In the genomic region with DNA sequence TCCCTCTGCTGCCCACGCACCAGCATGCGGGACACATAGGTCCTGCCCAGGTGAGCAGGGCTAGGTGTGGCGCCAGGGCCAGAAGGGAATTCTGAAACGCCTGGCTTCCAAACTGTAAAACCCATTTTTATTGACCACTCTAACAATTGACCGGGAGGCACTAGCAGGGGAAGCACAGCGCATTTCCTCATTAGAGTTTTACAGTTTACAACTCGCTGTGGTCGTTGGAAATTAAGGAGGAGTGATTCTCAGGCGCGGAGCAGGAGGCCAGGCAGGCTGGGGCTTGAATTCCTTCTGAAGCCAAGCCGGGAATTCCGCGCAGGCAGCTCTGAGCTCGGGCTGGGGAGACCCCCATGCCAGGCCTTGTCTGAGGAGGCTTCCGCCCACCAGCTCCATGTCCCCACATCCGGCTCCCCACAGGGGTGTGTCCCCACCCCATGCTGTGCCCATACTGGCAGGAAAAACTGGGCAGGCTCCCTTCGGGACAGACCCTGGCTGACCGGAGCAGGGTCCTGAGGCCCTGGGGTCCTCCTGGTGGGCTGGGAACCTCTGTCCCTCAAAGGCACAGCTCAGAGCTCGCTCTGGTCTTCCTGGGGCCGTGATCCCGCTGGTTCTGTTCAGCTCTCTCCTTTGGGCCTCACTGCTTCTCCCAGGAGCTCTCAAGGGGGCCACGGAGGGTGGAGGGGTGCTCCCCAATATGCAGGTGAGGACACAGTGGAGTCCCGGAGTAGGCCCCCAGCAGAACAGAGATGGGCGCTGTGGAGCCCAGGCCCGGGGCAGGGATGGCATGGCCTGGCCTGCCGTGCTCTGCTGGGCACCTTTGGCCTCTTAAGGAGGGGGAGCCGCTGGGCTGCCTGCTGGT, we compare ENCODE assay signal across 9 cellular contexts. TPM values are rescaled to one million over a fixed set of nuclear protein-coding genes. Genes with fewer than 3 reads are reported as not detected.
DNase-seq lines count a peak whose midpoint lies in the region; ATAC-seq, FAIRE-seq and TF ChIP-seq lines count a peak whose summit lies in the region.
"Had no signal": no experiment of that assay in that cellular context is flagged by ENCODE, and none has a peak within 500 bp of the region (broad histone marks: within the 10 kb centered on the region; RNA-seq: fewer than 3 reads in every experiment).

No MANE protein-coding gene starts in this region.

- peak overlapping the region in 1 of 2 donors; percentile 85 for H3K27ac ChIP-seq in lung (ENCODE audit: low read depth in 1 of 2, low read length in 1 of 2)

- no peaks in the 10 kb centered on the region for H3K36me3 ChIP-seq in bronchial epithelial cell (ENCODE audit: control insufficient read depth, insufficient read depth, low read length)
- H3K36me3 ChIP-seq in lung (ENCODE audit: control insufficient read depth in 2 of 2, insufficient read depth in 2 of 2, low read length in 2 of 2), result no peaks in the 10 kb centered on the region

- H3K4me1 ChIP-seq in lung (ENCODE audit: control insufficient read depth in 2 of 2, insufficient read depth in 2 of 2, low read length in 2 of 2), result peaks cover 0 to 44% of the 10 kb centered on the region in 2 donors

- H3K27ac Mint-ChIP-seq in activated naive CD4-positive, alpha-beta T cell treated with anti-CD3 and anti-CD28 coated beads for 36 hours, result no peak overlapping the region
- no peak overlapping the region for H3K27ac Mint-ChIP-seq in activated naive CD4-positive, alpha-beta T cell treated with anti-CD3 and anti-CD28 coated beads, Interleukin-2, amount 10 ng/mL, durations not matched to agents 7 days and 5 days
- no peak overlapping the region for H3K27ac Mint-ChIP-seq in type B pancreatic cell

- peaks cover 11% of the 10 kb centered on the region for H3K27me3 Mint-ChIP-seq in activated naive CD4-positive, alpha-beta T cell treated with anti-CD3 and anti-CD28 coated beads for 36 hours (ENCODE audit: low read depth)
- peaks cover 68% of the 10 kb centered on the region for H3K27me3 Mint-ChIP-seq in activated naive CD4-positive, alpha-beta T cell treated with anti-CD3 and anti-CD28 coated beads, Interleukin-2, amount 10 ng/mL, durations not matched to agents 7 days and 5 days
- peaks cover 20% of the 10 kb centered on the region for H3K27me3 Mint-ChIP-seq in type B pancreatic cell

- H3K9me3 Mint-ChIP-seq in activated naive CD4-positive, alpha-beta T cell treated with anti-CD3 and anti-CD28 coated beads for 36 hours, result no peaks in the 10 kb centered on the region
- no peaks in the 10 kb centered on the region for H3K9me3 Mint-ChIP-seq in activated naive CD4-positive, alpha-beta T cell treated with anti-CD3 and anti-CD28 coated beads, Interleukin-2, amount 10 ng/mL, durations not matched to agents 7 days and 5 days
- H3K9me3 Mint-ChIP-seq in type B pancreatic cell, result no peaks in the 10 kb centered on the region

- H3K4me3 ChIP-seq in bronchial epithelial cell (ENCODE audit: low read depth, low read length) (peak overlapping the region; percentile 48), lung (peak overlapping the region; percentile 5)

- H3K4me3 Mint-ChIP-seq in activated naive CD4-positive, alpha-beta T cell treated with anti-CD3 and anti-CD28 coated beads for 36 hours, result peak overlapping the region; percentile 15
- H3K4me3 Mint-ChIP-seq in activated naive CD4-positive, alpha-beta T cell treated with anti-CD3 and anti-CD28 coated beads, Interleukin-2, amount 10 ng/mL, durations not matched to agents 7 days and 5 days, result no peak overlapping the region
- peak overlapping the region; percentile 54 for H3K4me3 Mint-ChIP-seq in type B pancreatic cell

- H3K27me3 ChIP-seq in bronchial epithelial cell (ENCODE audit: control insufficient read depth, insufficient read depth, low read length), result no peaks in the 10 kb centered on the region
- H3K27me3 ChIP-seq in lung (ENCODE audit: control insufficient read depth, insufficient read depth), result no peaks in the 10 kb centered on the region

- no peaks in the 10 kb centered on the region for H3K36me3 Mint-ChIP-seq in activated naive CD4-positive, alpha-beta T cell treated with anti-CD3 and anti-CD28 coated beads for 36 hours (ENCODE audit: low read depth)
- H3K36me3 Mint-ChIP-seq in activated naive CD4-positive, alpha-beta T cell treated with anti-CD3 and anti-CD28 coated beads, Interleukin-2, amount 10 ng/mL, durations not matched to agents 7 days and 5 days, result peaks cover 1% of the 10 kb centered on the region
- no peaks in the 10 kb centered on the region for H3K36me3 Mint-ChIP-seq in type B pancreatic cell

- no peaks in the 10 kb centered on the region for H3K9me3 ChIP-seq in lung (ENCODE audit: control insufficient read depth in 2 of 2, insufficient read depth in 1 of 2, low read length in 1 of 2)

- intact Hi-C loops in activated naive CD4-positive, alpha-beta T cell treated with anti-CD3 and anti-CD28 coated beads for 36 hours (cut with micrococcal nuclease), result loop anchor here (5.0 kb wide), 1 partner anchor 234 kb away; no protein-coding TSS in a partner anchor

- H3K4me1 Mint-ChIP-seq in activated naive CD4-positive, alpha-beta T cell treated with anti-CD3 and anti-CD28 coated beads for 36 hours (ENCODE audit: low read depth), result peaks cover 11% of the 10 kb centered on the region
- H3K4me1 Mint-ChIP-seq in activated naive CD4-positive, alpha-beta T cell treated with anti-CD3 and anti-CD28 coated beads, Interleukin-2, amount 10 ng/mL, durations not matched to agents 7 days and 5 days, result peaks cover 26% of the 10 kb centered on the region
- H3K4me1 Mint-ChIP-seq in type B pancreatic cell (ENCODE audit: unreplicated experiment), result no peaks in the 10 kb centered on the region

- no peak for FAIRE-seq in bronchial epithelial cell (lab: Jason Lieb, UNC)

- TF ChIP-seq CTCF in bronchial epithelial cell (IDR thresholded peaks at IDR 0.05; ENCODE audit: insufficient read depth, low read length, severe bottlenecking) (no peak), lung (IDR thresholded peaks at IDR 0.05; ENCODE audit: control extremely low read depth, extremely low read depth) (no peak), type B pancreatic cell (conservative IDR thresholded peaks at IDR 0.05) (no peak)

- no peak for ATAC-seq in lung (ENCODE audit: insufficient read depth, low FRiP score)
- no peak for ATAC-seq in HG03460 (IDR thresholded peaks at IDR 0.05; ENCODE audit: unreplicated experiment)

- CTCF ChIA-PET in activated naive CD4-positive, alpha-beta T cell treated with anti-CD3 and anti-CD28 coated beads for 36 hours (lab: Charles Lee), result interaction anchor here (1.0 to 1.4 kb wide), 4 partner anchors 21 to 140 kb away, joined by 3 to 6 read pairs (median 4); a partner anchor contains a TSS
- CTCF ChIA-PET in activated naive CD4-positive, alpha-beta T cell treated with anti-CD3 and anti-CD28 coated beads, Interleukin-2, amount 10 ng/mL, durations not matched to agents 7 days and 5 days (lab: Charles Lee), result interaction anchor here (1.0 to 1.9 kb wide), 5 partner anchors 9 to 106 kb away, joined by 3 to 7 read pairs (median 4); a partner anchor contains a TSS

- WGBS in lung, 2 donors, result 61 to 68% methylated on average over 27 of the region's 27 CpGs

- DNase-seq in activated naive CD4-positive, alpha-beta T cell treated with anti-CD3 and anti-CD28 coated beads for 36 hours, result no peak
- DNase-seq in activated naive CD4-positive, alpha-beta T cell treated with anti-CD3 and anti-CD28 coated beads, Interleukin-2, amount 10 ng/mL, durations not matched to agents 7 days and 5 days, result no peak
- peak; percentile 69 for DNase-seq in bronchial epithelial cell (ENCODE audit: low read depth)
- no peak for DNase-seq in lung (ENCODE audit: low spot score)
- DNase-seq in type B pancreatic cell (ENCODE audit: extremely low spot score, unreplicated experiment), result no peak
- no peak for DNase-seq in NCI-H2227 treated with DMSO at 0.1 percent for 48 hours (lab: John Stamatoyannopoulos, UW)
- no peak for DNase-seq in C1 segment of cervical spinal cord (lab: John Stamatoyannopoulos, UW)

RNA-seq across cellular contexts. Expression of a gene that starts 1.2 kb away (rescaled TPM):
- 1 to 10 TPM; 1.8 to 2.2 TPM for total RNA-seq in activated naive CD4-positive, alpha-beta T cell treated with anti-CD3 and anti-CD28 coated beads for 36 hours
- 3.4 and 14.5 TPM in 2 replicates for total RNA-seq in bronchial epithelial cell
- 10 to 100 TPM in 1 of 2 donors, 1 to 10 TPM in 1; 5.2 to 10.8 TPM for total RNA-seq in lung
- polyA plus RNA-seq in lung, result 1 to 10 TPM; 2.1 to 6.4 TPM
- 17.9 and 21.7 TPM in 2 replicates for total RNA-seq in type B pancreatic cell (ENCODE audit: low replicate concordance)

RNA-seq across cellular contexts. Expression of a gene that starts 25.7 kb away (rescaled TPM):
- 1 to 10 TPM in 1 of 2 experiments, under 1 TPM in 1; 0.93 to 1.1 TPM for total RNA-seq in activated naive CD4-positive, alpha-beta T cell treated with anti-CD3 and anti-CD28 coated beads for 36 hours
- total RNA-seq in bronchial epithelial cell (18.7 and 25.0 TPM in 2 replicates), lung (10 to 100 TPM; 12.1 to 42.5 TPM), type B pancreatic cell (ENCODE audit: low replicate concordance) (2.7 and 4.5 TPM in 2 replicates)
- 10 to 100 TPM in 1 of 2 donors, 1 to 10 TPM in 1; 9.6 to 29.2 TPM for polyA plus RNA-seq in lung

RNA-seq across cellular contexts. Expression of a gene that starts 48.1 kb away (rescaled TPM):
- total RNA-seq in activated naive CD4-positive, alpha-beta T cell treated with anti-CD3 and anti-CD28 coated beads for 36 hours, result 10 to 100 TPM; 47.0 to 47.1 TPM
- total RNA-seq in bronchial epithelial cell (59.8 and 67.9 TPM in 2 replicates), lung (10 to 100 TPM; 30.4 to 56.2 TPM), type B pancreatic cell (ENCODE audit: low replicate concordance) (52.4 and 61.9 TPM in 2 replicates)
- polyA plus RNA-seq in lung, result 10 to 100 TPM; 37.3 to 51.1 TPM

RNA-seq across cellular contexts. Expression of a gene that starts 52.2 kb away (rescaled TPM):
- not detected for total RNA-seq in activated naive CD4-positive, alpha-beta T cell treated with anti-CD3 and anti-CD28 coated beads for 36 hours
- total RNA-seq in bronchial epithelial cell (not detected in 2 replicates), lung (not detected), type B pancreatic cell (ENCODE audit: low replicate concordance) (0.31 TPM in 1 of 2 replicates, not detected in the other)
- polyA plus RNA-seq in lung, result under 1 TPM in 1 of 2 donors, not detected in 1; 0.18 TPM
- total RNA-seq: mononuclear cell had no signal
